ENCODE assay signal across 7 cellular contexts in genomic region chr1:234600418-234601216, GRCh38. TPM values are rescaled to one million over a fixed set of nuclear protein-coding genes. Genes with fewer than 3 reads are reported as not detected.
DNase-seq lines count a peak whose midpoint lies in the region; ATAC-seq and TF ChIP-seq lines count a peak whose summit lies in the region.

No MANE protein-coding gene starts in this region.

- DNase-seq in GM06990 (ENCODE audit: extremely low read depth, insufficient read length) (no peak), SJCRH30 (no peak)
- DNase-seq in effector memory CD8-positive, alpha-beta T cell: peak; percentile 25 to 41 (median 32)
- DNase-seq in effector CD4-positive, alpha-beta T cell: no peak

- H3K27ac ChIP-seq in SJCRH30: peak overlapping the region; percentile 69
- peak overlapping the region; percentile 98 to 99 for H3K27ac ChIP-seq in mucosa of rectum (ENCODE audit: low read depth in 2 of 2, low read length in 2 of 2)

- peak overlapping the region; percentile 85 to 88 for H3K27ac Mint-ChIP-seq in effector memory CD8-positive, alpha-beta T cell

- H3K36me3 ChIP-seq in GM06990 (ENCODE audit: control insufficient read depth, insufficient read depth, low read length) (peaks cover 2% of the 10 kb centered on the region; the same call in 1 of the 2 replicates), SJCRH30 (peaks cover 17% of the 10 kb centered on the region), mucosa of rectum (ENCODE audit: control insufficient read depth in 2 of 2, insufficient read depth in 2 of 2, low read length in 2 of 2) (peaks cover 8 to 21% of the 10 kb centered on the region in 2 donors)

- H3K27me3 ChIP-seq in GM06990 (replicated peaks; ENCODE audit: control insufficient read depth, insufficient read depth, low read length) (no peaks in the 10 kb centered on the region), SJCRH30 (no peaks in the 10 kb centered on the region), mucosa of rectum (ENCODE audit: control insufficient read depth in 2 of 2, insufficient read depth in 2 of 2, low read length in 2 of 2) (no peaks in the 10 kb centered on the region)

- H3K9ac ChIP-seq in mucosa of rectum (ENCODE audit: low read depth in 1 of 2, low read length in 2 of 2): peak overlapping the region; percentile 66 to 100

- H3K4me3 ChIP-seq in GM06990 (replicated peaks; ENCODE audit: low read depth, low read length) (peak overlapping the region; percentile 57), SJCRH30 (peak overlapping the region; percentile 55), mucosa of rectum (ENCODE audit: low read length in 2 of 2) (peak overlapping the region; percentile 54 to 63)

- peak overlapping the region; percentile 78 to 85 for H3K4me3 Mint-ChIP-seq in effector memory CD8-positive, alpha-beta T cell

- no peaks in the 10 kb centered on the region for H3K27me3 Mint-ChIP-seq in effector memory CD8-positive, alpha-beta T cell

- H3K4me1 ChIP-seq in SJCRH30 (peaks cover 31% of the 10 kb centered on the region), mucosa of rectum (ENCODE audit: control insufficient read depth in 2 of 2, insufficient read depth in 2 of 2, low read length in 2 of 2) (peaks cover 52 to 60% of the 10 kb centered on the region in 2 donors)

- H3K36me3 Mint-ChIP-seq in effector memory CD8-positive, alpha-beta T cell (ENCODE audit: insufficient read depth): peaks cover 50% of the 10 kb centered on the region

- H3K9me3 ChIP-seq in SJCRH30 (replicated peaks) (no peaks in the 10 kb centered on the region), mucosa of rectum (ENCODE audit: control insufficient read depth in 2 of 2, low read length in 2 of 2) (no peaks in the 10 kb centered on the region)

- no peak for TF ChIP-seq CTCF in GM06990 (IDR thresholded peaks at IDR 0.05; ENCODE audit: insufficient read depth, low read length, poor library complexity, severe bottlenecking)

- peaks cover 33 to 51% of the 10 kb centered on the region in 2 donors for H3K4me1 Mint-ChIP-seq in effector memory CD8-positive, alpha-beta T cell (ENCODE audit: low read depth in 2 of 2)

- ATAC-seq in HG02938 (IDR thresholded peaks at IDR 0.05; ENCODE audit: unreplicated experiment) (peak; percentile 12), HG02623 (IDR thresholded peaks at IDR 0.05; ENCODE audit: unreplicated experiment) (no peak)
- peak; percentile 47 for ATAC-seq in effector memory CD8-positive, alpha-beta T cell (replicated peaks)

- H3K9me3 Mint-ChIP-seq in effector memory CD8-positive, alpha-beta T cell: no peaks in the 10 kb centered on the region

RNA-seq across cellular contexts. Expression of gene IRF2BP2, which starts 9.4 kb away (rescaled TPM):
- 33.2 and 41.1 TPM in 2 replicates for total RNA-seq in SJCRH30 (2014; rRNA removed; shearing (Covaris generic))

Comparison
In these comparisons a context has a peak if more than half of its experiments do, and no peak if none do; other contexts are left out.
1. DNase-seq: peak in effector memory CD8-positive, alpha-beta T cell (3 of 3); none in GM06990 (single experiment), SJCRH30 (0 of 2) and effector CD4-positive, alpha-beta T cell (single experiment).
2. Peak in every context shown above with its lines, with median percentiles within 50 percentile points of each other: H3K4me3 ChIP-seq.